ENCODE assay signal across 1 cellular context in the genomic region with DNA sequence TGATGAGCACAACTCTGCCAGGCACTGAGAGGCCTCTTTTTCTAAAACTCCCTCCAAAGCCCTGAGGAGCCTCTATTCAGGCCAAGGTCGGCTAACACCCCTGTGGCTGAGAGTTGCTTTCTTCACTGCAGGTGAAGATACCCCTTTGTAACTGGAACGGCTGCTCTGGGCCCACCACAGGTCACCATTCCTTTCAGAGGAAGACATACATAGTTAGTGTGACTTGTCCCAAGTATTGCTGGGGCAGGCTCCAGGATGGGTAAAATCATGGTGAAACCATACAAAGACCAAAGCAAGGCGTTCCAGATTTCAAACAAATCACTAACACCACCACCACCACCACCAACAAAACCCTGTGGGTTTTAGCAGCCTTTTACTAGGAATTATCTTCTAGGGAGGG.
A peak's percentile ranks its signal among the peaks of the same experiment; 100 is the strongest.
TF ChIP-seq lines count a peak whose summit lies in the region.

No MANE protein-coding gene starts in this region.

TF ChIP-seq in K562, 482 proteins besides CTCF, POLR2A, EP300 and RAD21:
- TF ChIP-seq ZNF324 (CRISPR knock-in tag; IDR thresholded peaks at IDR 0.05) (no peak), GABPA (tag; conservative IDR thresholded peaks at IDR 0.05; ENCODE audit: low read depth) (0 out of 2 replicates have a peak, but pooled peaks have one; percentile 9)
